1 cellular context compared by ENCODE assay signal in the genomic region with DNA sequence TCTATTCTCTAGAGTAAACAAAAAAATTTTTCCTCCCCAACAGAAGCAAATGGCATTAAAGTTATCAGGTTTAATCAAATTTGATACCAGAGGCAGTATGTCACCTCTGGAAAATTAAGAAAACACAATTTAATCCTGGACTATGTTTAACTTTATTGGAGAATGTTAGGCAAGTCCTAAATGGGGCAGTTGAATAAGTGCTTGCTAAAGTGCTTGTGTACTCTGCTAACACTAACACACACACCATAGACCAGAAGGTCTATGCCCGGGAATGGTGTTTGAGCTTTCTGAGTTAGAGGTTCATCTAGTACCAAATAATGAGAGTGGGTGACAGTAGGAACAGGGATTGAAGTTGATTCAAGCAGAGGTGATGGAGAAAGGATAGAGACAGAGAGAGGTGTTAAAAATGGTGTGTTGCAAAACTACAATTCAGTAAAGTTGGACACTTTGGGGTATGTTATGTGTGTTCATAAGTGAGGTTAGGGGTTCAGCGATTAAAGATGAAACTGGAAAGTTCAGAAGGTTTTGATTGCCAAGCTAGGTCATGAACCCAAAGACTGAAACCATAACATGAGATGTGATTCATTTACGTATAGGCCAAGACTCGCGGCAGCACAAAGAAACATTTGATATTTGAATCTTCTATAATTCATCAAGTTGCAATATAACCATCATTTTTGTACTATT.
TF ChIP-seq lines count a peak whose summit lies in the region.

No MANE protein-coding gene starts in this region.

TF ChIP-seq in IMR-90, 13 proteins besides CTCF, POLR2A, EP300 and RAD21:
- TF ChIP-seq NFE2L2 (IDR thresholded peaks at IDR 0.05; ENCODE audit: low read depth, low read length) (no peak), SMC3 (IDR thresholded peaks at IDR 0.05; ENCODE audit: low read depth, low read length) (no peak), BHLHE40 (IDR thresholded peaks at IDR 0.05; ENCODE audit: low read depth, low read length) (no peak), RCOR1 (IDR thresholded peaks at IDR 0.05; ENCODE audit: insufficient replicate concordance, low read length) (no peak), MAZ (IDR thresholded peaks at IDR 0.05; ENCODE audit: borderline replicate concordance, low read depth, low read length) (no peak), FOS (IDR thresholded peaks at IDR 0.05; ENCODE audit: low read depth, low read length) (no peak), CHD1 (IDR thresholded peaks at IDR 0.05; ENCODE audit: low read depth, low read length) (no peak)
- TF ChIP-seq, protein P1, sequence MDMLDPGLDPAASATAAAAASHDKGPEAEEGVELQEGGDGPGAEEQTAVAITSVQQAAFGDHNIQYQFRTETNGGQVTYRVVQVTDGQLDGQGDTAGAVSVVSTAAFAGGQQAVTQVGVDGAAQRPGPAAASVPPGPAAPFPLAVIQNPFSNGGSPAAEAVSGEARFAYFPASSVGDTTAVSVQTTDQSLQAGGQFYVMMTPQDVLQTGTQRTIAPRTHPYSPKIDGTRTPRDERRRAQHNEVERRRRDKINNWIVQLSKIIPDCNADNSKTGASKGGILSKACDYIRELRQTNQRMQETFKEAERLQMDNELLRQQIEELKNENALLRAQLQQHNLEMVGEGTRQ (IDR thresholded peaks at IDR 0.05; ENCODE audit: low read depth, low read length) = no peak
- TF ChIP-seq, protein P2, sequence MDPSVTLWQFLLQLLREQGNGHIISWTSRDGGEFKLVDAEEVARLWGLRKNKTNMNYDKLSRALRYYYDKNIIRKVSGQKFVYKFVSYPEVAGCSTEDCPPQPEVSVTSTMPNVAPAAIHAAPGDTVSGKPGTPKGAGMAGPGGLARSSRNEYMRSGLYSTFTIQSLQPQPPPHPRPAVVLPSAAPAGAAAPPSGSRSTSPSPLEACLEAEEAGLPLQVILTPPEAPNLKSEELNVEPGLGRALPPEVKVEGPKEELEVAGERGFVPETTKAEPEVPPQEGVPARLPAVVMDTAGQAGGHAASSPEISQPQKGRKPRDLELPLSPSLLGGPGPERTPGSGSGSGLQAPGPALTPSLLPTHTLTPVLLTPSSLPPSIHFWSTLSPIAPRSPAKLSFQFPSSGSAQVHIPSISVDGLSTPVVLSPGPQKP (IDR thresholded peaks at IDR 0.05; ENCODE audit: borderline replicate concordance, low read depth, low read length) = no peak
